ENCODE assay signal across 8 cellular contexts in genomic region chr14:69260979-69261605, GRCh38. TPM values are rescaled to one million over a fixed set of nuclear protein-coding genes. Genes with fewer than 3 reads are reported as not detected.
DNase-seq lines count a peak whose midpoint lies in the region; ATAC-seq and TF ChIP-seq lines count a peak whose summit lies in the region.

No MANE protein-coding gene starts in this region.

- peaks cover 33 to 81% of the 10 kb centered on the region in 2 experiments for H3K27me3 ChIP-seq in mesenchymal stem cell (ENCODE audit: control insufficient read depth in 1 of 2, insufficient read depth in 1 of 2, low read length in 2 of 2)

- peak; percentile 28 for TF ChIP-seq CTCF in AG10803 (conservative IDR thresholded peaks at IDR 0.05; ENCODE audit: low read length)

- H2BK120ac ChIP-seq in mesenchymal stem cell (ENCODE audit: low read depth, low read length) = no peak overlapping the region

- peak overlapping the region; percentile 53 for H4K91ac ChIP-seq in mesenchymal stem cell (ENCODE audit: low read length)

- no peaks in the 10 kb centered on the region for H3K79me1 ChIP-seq in mesenchymal stem cell (replicated peaks; ENCODE audit: low read length, poor library complexity, severe bottlenecking)

- peak overlapping the region in 1 of 2 experiments; percentile 53 for H3K23ac ChIP-seq in mesenchymal stem cell (ENCODE audit: low read length in 2 of 2)

- peak overlapping the region in 1 of 2 experiments; percentile 85 for H3K14ac ChIP-seq in mesenchymal stem cell (ENCODE audit: low read length in 2 of 2)

- peaks cover 20% of the 10 kb centered on the region for H3K4me1 ChIP-seq in mesenchymal stem cell (ENCODE audit: control insufficient read depth, insufficient read depth, low read depth, low read length)

- no peak overlapping the region for H2BK15ac ChIP-seq in mesenchymal stem cell (ENCODE audit: low read depth, poor library complexity, severe bottlenecking)

- H3K18ac ChIP-seq in mesenchymal stem cell (ENCODE audit: low read depth in 1 of 2, low read length in 2 of 2) = peak overlapping the region in 1 of 2 experiments; percentile 62

- H2BK12ac ChIP-seq in mesenchymal stem cell (ENCODE audit: low read length in 2 of 2) = no peak overlapping the region

- peak overlapping the region; percentile 58 for H3K4me2 ChIP-seq in mesenchymal stem cell (ENCODE audit: low read length, poor library complexity, severe bottlenecking)

- H3K4me3 Mint-ChIP-seq in dendritic cell treated with granulocyte-macrophage colony-stimulating factor and Interleukin-4, amounts not matched to agents 40 ng/mL and 50 ng/mL, for 4 days = peak overlapping the region; percentile 79
- peak overlapping the region; percentile 85 to 96 for H3K4me3 Mint-ChIP-seq in stimulated activated naive CD8-positive, alpha-beta T cell treated with anti-CD3 and anti-CD28 coated beads, Interleukin-15, amount 100 ng/mL, for 72 hours

- peak overlapping the region; percentile 86 for H3K9ac ChIP-seq in mesenchymal stem cell (ENCODE audit: low read length)

- no peaks in the 10 kb centered on the region for H3K9me3 Mint-ChIP-seq in dendritic cell treated with granulocyte-macrophage colony-stimulating factor and Interleukin-4, amounts not matched to agents 40 ng/mL and 50 ng/mL, for 4 days
- no peaks in the 10 kb centered on the region for H3K9me3 Mint-ChIP-seq in stimulated activated naive CD8-positive, alpha-beta T cell treated with anti-CD3 and anti-CD28 coated beads, Interleukin-15, amount 100 ng/mL, for 72 hours

- H4K8ac ChIP-seq in mesenchymal stem cell (ENCODE audit: low read length) = peak overlapping the region; percentile 48

- WGBS in mesenchymal stem cell = 2% methylated on average over 51 of the region's 55 CpGs

- H2BK5ac ChIP-seq in mesenchymal stem cell (ENCODE audit: low read depth, low read length, poor library complexity, severe bottlenecking) = no peak overlapping the region

- intact Hi-C loops in dendritic cell treated with granulocyte-macrophage colony-stimulating factor and Interleukin-4, amounts not matched to agents 40 ng/mL and 50 ng/mL, for 4 days (cut with micrococcal nuclease) = no loop called here

- no peak overlapping the region for H2AFZ ChIP-seq in mesenchymal stem cell (ENCODE audit: low read depth, low read length)

- peaks cover 0 to 2% of the 10 kb centered on the region in 2 experiments for H3K36me3 ChIP-seq in mesenchymal stem cell (ENCODE audit: control insufficient read depth in 1 of 2, insufficient read depth in 2 of 2, low read depth in 1 of 2, low read length in 2 of 2)

- no peak overlapping the region for H2AK5ac ChIP-seq in mesenchymal stem cell (ENCODE audit: low read length, severe bottlenecking)

- H3K27ac ChIP-seq in mesenchymal stem cell (ENCODE audit: low read length, poor library complexity, severe bottlenecking) = no peak overlapping the region

- peaks cover 14% of the 10 kb centered on the region for H3K4me1 Mint-ChIP-seq in dendritic cell treated with granulocyte-macrophage colony-stimulating factor and Interleukin-4, amounts not matched to agents 40 ng/mL and 50 ng/mL, for 4 days (ENCODE audit: low read depth)
- H3K4me1 Mint-ChIP-seq in stimulated activated naive CD8-positive, alpha-beta T cell treated with anti-CD3 and anti-CD28 coated beads, Interleukin-15, amount 100 ng/mL, for 72 hours = peaks cover 8% of the 10 kb centered on the region

- H3K9me3 ChIP-seq in mesenchymal stem cell (ENCODE audit: control insufficient read depth, low read length) = no peaks in the 10 kb centered on the region

- ATAC-seq in GM19463 (IDR thresholded peaks at IDR 0.05; ENCODE audit: unreplicated experiment) (peak; percentile 48), GM18873 (IDR thresholded peaks at IDR 0.05; ENCODE audit: low FRiP score, unreplicated experiment) (no peak), HG03442 (IDR thresholded peaks at IDR 0.05; ENCODE audit: unreplicated experiment) (no peak)
- peak; percentile 88 for ATAC-seq in stimulated activated naive CD8-positive, alpha-beta T cell treated with anti-CD3 and anti-CD28 coated beads, Interleukin-15, amount 100 ng/mL, for 72 hours

- no peak overlapping the region for H3K27ac Mint-ChIP-seq in dendritic cell treated with granulocyte-macrophage colony-stimulating factor and Interleukin-4, amounts not matched to agents 40 ng/mL and 50 ng/mL, for 4 days
- no peak overlapping the region for H3K27ac Mint-ChIP-seq in stimulated activated naive CD8-positive, alpha-beta T cell treated with anti-CD3 and anti-CD28 coated beads, Interleukin-15, amount 100 ng/mL, for 72 hours

- no peak overlapping the region for H3K4ac ChIP-seq in mesenchymal stem cell (ENCODE audit: low read depth in 1 of 2, low read length in 2 of 2)

- peaks cover 81% of the 10 kb centered on the region for H3K27me3 Mint-ChIP-seq in dendritic cell treated with granulocyte-macrophage colony-stimulating factor and Interleukin-4, amounts not matched to agents 40 ng/mL and 50 ng/mL, for 4 days
- H3K27me3 Mint-ChIP-seq in stimulated activated naive CD8-positive, alpha-beta T cell treated with anti-CD3 and anti-CD28 coated beads, Interleukin-15, amount 100 ng/mL, for 72 hours = peaks cover 73% of the 10 kb centered on the region

- H3K4me3 ChIP-seq in AG10803 (ENCODE audit: low read length) (peak overlapping the region; percentile 64), mesenchymal stem cell (ENCODE audit: insufficient read depth in 1 of 2, low read depth in 1 of 2, low read length in 2 of 2) (peak overlapping the region; percentile 39 to 81)

- DNase-seq in AG10803 (ENCODE audit: low read depth) (no peak), T-helper 2 cell (peak in 3 of 5 experiments; percentile 5 to 39 (median 6)), mesenchymal stem cell (no peak)
- peak; percentile 65 to 72 for DNase-seq in stimulated activated naive CD8-positive, alpha-beta T cell treated with anti-CD3 and anti-CD28 coated beads, Interleukin-15, amount 100 ng/mL, for 72 hours

- no peaks in the 10 kb centered on the region for H3K36me3 Mint-ChIP-seq in dendritic cell treated with granulocyte-macrophage colony-stimulating factor and Interleukin-4, amounts not matched to agents 40 ng/mL and 50 ng/mL, for 4 days (ENCODE audit: low read depth)

RNA-seq across cellular contexts. Expression of gene GALNT16, which starts 1.1 kb away (rescaled TPM):
- polyA plus RNA-seq in mesenchymal stem cell (2013, experiment 1 of 2) = 5.4 TPM
- 4.2 TPM for polyA plus RNA-seq in mesenchymal stem cell (2013, experiment 2 of 2)

Comparison
In these comparisons a context has a peak if more than half of its experiments do, and no peak if none do; other contexts are left out.
1. DNase-seq: peak in T-helper 2 cell (3 of 5) and stimulated activated naive CD8-positive, alpha-beta T cell treated with anti-CD3 and anti-CD28 coated beads, Interleukin-15, amount 100 ng/mL, for 72 hours (2 of 2); none in AG10803 (single experiment) and mesenchymal stem cell (single experiment).
2. ATAC-seq: peak in GM19463 (single experiment) and stimulated activated naive CD8-positive, alpha-beta T cell treated with anti-CD3 and anti-CD28 coated beads, Interleukin-15, amount 100 ng/mL, for 72 hours (single experiment); none in GM18873 (single experiment) and HG03442 (single experiment).